In genomic region chr9:106883030-106883429, GRCh38 we compare ENCODE assay signal across 20 cellular contexts. TPM values are rescaled to one million over a fixed set of nuclear protein-coding genes. Genes with fewer than 3 reads are reported as not detected.
DNase-seq lines count a peak whose midpoint lies in the region; ATAC-seq and FAIRE-seq lines count a peak whose summit lies in the region.
"Had no signal": no experiment of that assay in that cellular context is flagged by ENCODE, and none has a peak within 500 bp of the region (broad histone marks: within the 10 kb centered on the region; RNA-seq: fewer than 3 reads in every experiment).

No MANE protein-coding gene starts in this region.

- 85% methylated on average over 4 of the region's 4 CpGs for WGBS in right cardiac atrium

- intact Hi-C loops in right cardiac atrium (cut with DNase I): no loop called here

- no peaks in the 10 kb centered on the region; a peak in 1 of 22 replicates for H3K36me3 ChIP-seq in BLaER1 treated with 17β-estradiol and CSF1 and Interleukin-3, amounts not matched to agents 10 nM and 100 nM
- H3K36me3 ChIP-seq in mucosa of stomach (ENCODE audit: control insufficient read depth, insufficient read depth, low read length): no peaks in the 10 kb centered on the region
- H3K36me3 ChIP-seq: right atrium auricular region, vagina had no signal

- H3K4me2 ChIP-seq in BLaER1 treated with 17β-estradiol and CSF1 and Interleukin-3, amounts not matched to agents 10 nM and 100 nM: peak overlapping the region in 9 of 11 experiments; percentile 13 to 64 (median 47); a peak in 16 of 22 replicates

- peaks cover 0 to 5% (median 0%) of the 10 kb centered on the region in 11 experiments; a peak in 1 of 22 replicates for H3K9me3 ChIP-seq in BLaER1 treated with 17β-estradiol and CSF1 and Interleukin-3, amounts not matched to agents 10 nM and 100 nM (replicated peaks in 1 of 11)
- H3K9me3 ChIP-seq in mucosa of stomach (ENCODE audit: control insufficient read depth, low read length): no peaks in the 10 kb centered on the region
- no peaks in the 10 kb centered on the region for H3K9me3 ChIP-seq in right cardiac atrium (ENCODE audit: control insufficient read depth, low read length)
- H3K9me3 ChIP-seq: right atrium auricular region, vagina had no signal

- no peak overlapping the region for H3K4me3 ChIP-seq in BLaER1 treated with 17β-estradiol and CSF1 and Interleukin-3, amounts not matched to agents 10 nM and 100 nM
- H3K4me3 ChIP-seq in mucosa of stomach (ENCODE audit: low read length) (peak overlapping the region; percentile 12), right cardiac atrium (ENCODE audit: low read length) (no peak overlapping the region)
- H3K4me3 ChIP-seq: right atrium auricular region, vagina had no signal

- no peak overlapping the region for H3K9ac ChIP-seq in BLaER1 treated with 17β-estradiol and CSF1 and Interleukin-3, amounts not matched to agents 10 nM and 100 nM
- H3K9ac ChIP-seq in mucosa of stomach (ENCODE audit: low read length): no peak overlapping the region

- H3K27ac ChIP-seq in BLaER1 treated with 17β-estradiol and CSF1 and Interleukin-3, amounts not matched to agents 10 nM and 100 nM: no peak overlapping the region
- no peak overlapping the region for H3K27ac ChIP-seq in right cardiac atrium (ENCODE audit: low read length)
- H3K27ac ChIP-seq: right atrium auricular region, vagina had no signal

- H3K27me3 ChIP-seq in BLaER1 treated with 17β-estradiol and CSF1 and Interleukin-3, amounts not matched to agents 10 nM and 100 nM: peaks cover 0 to 42% (median 0%) of the 10 kb centered on the region in 11 experiments; a peak in 4 of 22 replicates
- no peaks in the 10 kb centered on the region for H3K27me3 ChIP-seq in mucosa of stomach (ENCODE audit: control insufficient read depth, insufficient read depth, low read length)
- no peaks in the 10 kb centered on the region for H3K27me3 ChIP-seq in right cardiac atrium (ENCODE audit: control insufficient read depth, insufficient read depth)
- H3K27me3 ChIP-seq: right atrium auricular region, vagina had no signal

- DNase-seq in HT-29 (ENCODE audit: low spot score) (peak; percentile 57), NCI-H524 treated with DMSO at 0.1 percent for 48 hours (lab: John Stamatoyannopoulos, UW) (no peak), cortex of kidney (lab: John Stamatoyannopoulos, UW) (no peak), right cardiac atrium (no peak), GM19240 (ENCODE audit: insufficient read length, low spot score) (no peak)
- DNase-seq: activated gamma-delta T cell; mesendoderm; natural killer cell; NCI-H1105; NCI-H446; SHP77 treated with DMSO at 0.1 percent for 48 hours; stimulated activated CD4-positive, alpha-beta T cell treated with anti-CD3 and anti-CD28 coated beads, Interleukin-4, amount 100 ng/mL, for 4 hours; stimulated activated naive CD4-positive, alpha-beta T cell had no signal

- peaks cover 7 to 20% (median 17%) of the 10 kb centered on the region in 10 experiments; a peak in 19 of 20 replicates for H3K4me1 ChIP-seq in BLaER1 treated with 17β-estradiol and CSF1 and Interleukin-3, amounts not matched to agents 10 nM and 100 nM
- H3K4me1 ChIP-seq in mucosa of stomach (ENCODE audit: control insufficient read depth, insufficient read depth, low read length) (peaks cover 24% of the 10 kb centered on the region), right cardiac atrium (ENCODE audit: control insufficient read depth, insufficient read depth, low read length) (peaks cover 16% of the 10 kb centered on the region)

- H4K20me1 ChIP-seq in BLaER1 treated with 17β-estradiol and CSF1 and Interleukin-3, amounts not matched to agents 10 nM and 100 nM: no peaks in the 10 kb centered on the region

- no peak for ATAC-seq in right cardiac atrium
- ATAC-seq: esophagus mucosa, natural killer cell had no signal

- peak; percentile 96 for FAIRE-seq in islet of Langerhans (lab: Jason Lieb, UNC)
- FAIRE-seq: G401.6 had no signal

RNA-seq across cellular contexts. Expression of gene ZNF462, which starts 20.1 kb away (rescaled TPM):
- total RNA-seq in HT-29 (2014; rRNA removed; shearing (Covaris generic)): 0.26 and 0.92 TPM in 2 replicates
- total RNA-seq in right cardiac atrium: 10 to 100 TPM; 29.0 to 34.6 (median 31.8) TPM
- 5.2 TPM for polyA plus RNA-seq in right cardiac atrium

Comparison
In these comparisons a context has a peak if more than half of its experiments do, and no peak if none do; other contexts are left out.
1. RNA of gene ZNF462, which starts 20.1 kb away (total RNA-seq): 29.0 to 34.6 TPM in right cardiac atrium; 0.26 to 0.92 TPM in HT-29; every median in the first group is over 10 times any median in the second.